ENCODE assay signal across 24 cellular contexts in the genomic region with DNA sequence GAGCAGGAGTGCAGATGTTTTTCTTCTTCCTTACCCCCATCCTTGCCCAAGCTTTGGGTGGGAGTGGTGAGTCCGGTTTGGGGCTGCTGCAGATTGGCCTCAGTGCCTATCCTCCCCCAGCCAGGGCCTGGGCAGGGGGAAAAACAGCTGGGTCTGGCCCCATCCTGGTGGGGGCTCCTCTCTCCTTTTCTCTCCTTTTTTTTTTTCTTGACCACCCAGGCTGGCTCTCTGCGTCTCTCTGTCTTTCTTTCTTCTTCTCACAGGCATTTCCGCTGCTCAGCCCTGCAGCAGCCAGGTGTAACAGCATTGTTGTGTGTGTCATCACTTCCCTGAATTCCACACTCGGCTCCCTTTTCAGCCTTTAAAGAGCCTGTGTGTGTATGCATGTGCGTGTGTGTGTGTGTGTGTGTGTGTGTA. TPM values are rescaled to one million over a fixed set of nuclear protein-coding genes. Genes with fewer than 3 reads are reported as not detected.
DNase-seq lines count a peak whose midpoint lies in the region; ATAC-seq and TF ChIP-seq lines count a peak whose summit lies in the region.
"Had no signal": no experiment of that assay in that cellular context is flagged by ENCODE, and none has a peak within 500 bp of the region (broad histone marks: within the 10 kb centered on the region; RNA-seq: fewer than 3 reads in every experiment).

No MANE protein-coding gene starts in this region.

- H3K18ac ChIP-seq in mesenchymal stem cell (ENCODE audit: low read depth in 1 of 2, low read length in 2 of 2): no peak overlapping the region

- H4K8ac ChIP-seq in mesenchymal stem cell (ENCODE audit: low read length): no peak overlapping the region

- no peaks in the 10 kb centered on the region for H3K9me3 ChIP-seq in mesenchymal stem cell (ENCODE audit: control insufficient read depth, low read length)
- H3K9me3 ChIP-seq: body of pancreas, esophagus squamous epithelium, heart right ventricle, stomach, uterus had no signal

- H2AFZ ChIP-seq in GM23338 (no peak overlapping the region), mesenchymal stem cell (ENCODE audit: low read depth, low read length) (no peak overlapping the region)

- peaks cover 21% of the 10 kb centered on the region for H3F3A ChIP-seq in GM23338 (replicated peaks; ENCODE audit: low read depth)

- TF ChIP-seq CTCF in GM23338 (conservative IDR thresholded peaks at IDR 0.05; ENCODE audit: low read depth in 2 of 2) (no peak), epithelial cell of esophagus (IDR thresholded peaks at IDR 0.05; ENCODE audit: insufficient read depth, low read depth, low read length, missing control alignments) (no peak)

- H2BK15ac ChIP-seq in mesenchymal stem cell (ENCODE audit: low read depth, poor library complexity, severe bottlenecking): no peak overlapping the region

- no peak overlapping the region for H2BK120ac ChIP-seq in mesenchymal stem cell (ENCODE audit: low read depth, low read length)

- peak overlapping the region; percentile 85 for H3K27ac ChIP-seq in GM23338 (ENCODE audit: low read depth)
- H3K27ac ChIP-seq in mesenchymal stem cell (ENCODE audit: low read length, poor library complexity, severe bottlenecking): no peak overlapping the region
- H3K27ac ChIP-seq: body of pancreas, esophagus squamous epithelium, heart right ventricle, stomach, uterus had no signal

- peaks cover 41% of the 10 kb centered on the region for H3K4me1 Mint-ChIP-seq in GM23338

- no peak overlapping the region for H4K91ac ChIP-seq in mesenchymal stem cell (ENCODE audit: low read length)

- H3K4ac ChIP-seq in mesenchymal stem cell (ENCODE audit: low read depth in 1 of 2, low read length in 2 of 2): no peak overlapping the region

- DNase-seq in ACHN: peak; percentile 23
- DNase-seq in GM23338 (ENCODE audit: low spot score): peak; percentile 94
- DNase-seq in epithelial cell of esophagus (ENCODE audit: low read depth): peak; percentile 55
- no peak for DNase-seq in mesenchymal stem cell
- no peak for DNase-seq in retina
- no peak for DNase-seq in DMS79 treated with DMSO at 0.1 percent for 48 hours (lab: John Stamatoyannopoulos, UW)
- DNase-seq in RPMI8226: no peak
- DNase-seq: activated naive CD4-positive, alpha-beta T cell treated with anti-CD3 and anti-CD28 coated beads, Interleukin-2, amount 10 ng/mL, durations not matched to agents 7 days and 5 days; body of pancreas; dermis blood vessel endothelial cell; esophagus squamous epithelium; GDM1; HCEC 1CT; heart right ventricle; left ventricle myocardium superior; NCI-H1436 treated with DMSO at 0.1 percent for 48 hours; NCI-H2227 treated with DMSO at 0.1 percent for 48 hours; SHP77; stomach; uterus had no signal

- no peaks in the 10 kb centered on the region for H3K79me2 ChIP-seq in GM23338 (replicated peaks; ENCODE audit: insufficient read depth)

- peaks cover 86% of the 10 kb centered on the region for H3K27me3 Mint-ChIP-seq in GM23338 (ENCODE audit: insufficient read depth, low read depth, poor library complexity)

- peaks cover 9% of the 10 kb centered on the region for H3K9me3 Mint-ChIP-seq in GM23338
- H3K9me3 Mint-ChIP-seq: activated naive CD4-positive, alpha-beta T cell treated with anti-CD3 and anti-CD28 coated beads, Interleukin-2, amount 10 ng/mL, durations not matched to agents 7 days and 5 days had no signal

- no peak overlapping the region; the same call in 1 of the 2 replicates for H3K27ac Mint-ChIP-seq in GM23338
- H3K27ac Mint-ChIP-seq: activated naive CD4-positive, alpha-beta T cell treated with anti-CD3 and anti-CD28 coated beads, Interleukin-2, amount 10 ng/mL, durations not matched to agents 7 days and 5 days had no signal

- H4K20me1 ChIP-seq in GM23338 (replicated peaks; ENCODE audit: insufficient read depth): no peaks in the 10 kb centered on the region

- WGBS in mesenchymal stem cell: 26% methylated on average over 5 of the region's 5 CpGs

- H3K9ac ChIP-seq in mesenchymal stem cell (ENCODE audit: low read length): no peak overlapping the region

- no peak overlapping the region for H2BK5ac ChIP-seq in mesenchymal stem cell (ENCODE audit: low read depth, low read length, poor library complexity, severe bottlenecking)

- H2BK12ac ChIP-seq in mesenchymal stem cell (ENCODE audit: low read length in 2 of 2): no peak overlapping the region

- no peak overlapping the region for H3K23ac ChIP-seq in mesenchymal stem cell (ENCODE audit: low read length in 2 of 2)

- H3K36me3 ChIP-seq in GM23338 (ENCODE audit: insufficient read depth): no peaks in the 10 kb centered on the region
- peaks cover 0 to 3% of the 10 kb centered on the region in 2 experiments for H3K36me3 ChIP-seq in mesenchymal stem cell (ENCODE audit: control insufficient read depth in 1 of 2, insufficient read depth in 2 of 2, low read depth in 1 of 2, low read length in 2 of 2)
- H3K36me3 ChIP-seq: esophagus squamous epithelium, heart right ventricle, stomach, uterus had no signal

- H3K27me3 ChIP-seq in GM23338 (ENCODE audit: insufficient read depth) (peaks cover 89% of the 10 kb centered on the region), mesenchymal stem cell (ENCODE audit: control insufficient read depth in 1 of 2, insufficient read depth in 1 of 2, low read length in 2 of 2) (peaks cover 78 to 89% of the 10 kb centered on the region in 2 experiments)

- H2AK5ac ChIP-seq in mesenchymal stem cell (ENCODE audit: low read length, severe bottlenecking): no peak overlapping the region

- in situ Hi-C loops in ACHN (cut with HindIII; ENCODE audit: low pct_ligation_motif_present, low pct_unique_long_range_greater_than_20kb, low sequenced_read_pairs): no loop called here

- H3K4me2 ChIP-seq in GM23338 (peak overlapping the region; percentile 87), mesenchymal stem cell (ENCODE audit: low read length, poor library complexity, severe bottlenecking) (peak overlapping the region; percentile 88)

- H3K4me3 Mint-ChIP-seq in GM23338: peak overlapping the region; percentile 71
- H3K4me3 Mint-ChIP-seq: activated naive CD4-positive, alpha-beta T cell treated with anti-CD3 and anti-CD28 coated beads, Interleukin-2, amount 10 ng/mL, durations not matched to agents 7 days and 5 days had no signal

- peak overlapping the region; percentile 73 for H3K4me3 ChIP-seq in GM23338
- no peak overlapping the region for H3K4me3 ChIP-seq in epithelial cell of esophagus (ENCODE audit: low read length)
- no peak overlapping the region for H3K4me3 ChIP-seq in mesenchymal stem cell (ENCODE audit: insufficient read depth in 1 of 2, low read depth in 1 of 2, low read length in 2 of 2)
- H3K4me3 ChIP-seq: body of pancreas had no signal

- H3K4me1 ChIP-seq in GM23338 (ENCODE audit: insufficient read depth) (peaks cover 29% of the 10 kb centered on the region), mesenchymal stem cell (ENCODE audit: control insufficient read depth, insufficient read depth, low read depth, low read length) (peaks cover 46% of the 10 kb centered on the region)

- no peaks in the 10 kb centered on the region for H3K9me2 ChIP-seq in GM23338 (ENCODE audit: insufficient read depth)

- H3K14ac ChIP-seq in mesenchymal stem cell (ENCODE audit: low read length in 2 of 2): no peak overlapping the region

- no peaks in the 10 kb centered on the region for H3K79me1 ChIP-seq in mesenchymal stem cell (replicated peaks; ENCODE audit: low read length, poor library complexity, severe bottlenecking)

- ATAC-seq in GM23338: peak; percentile 3; the same call in 2 of the 3 replicates
- ATAC-seq in GM21619 (IDR thresholded peaks at IDR 0.05; ENCODE audit: unreplicated experiment): no peak
- ATAC-seq: activated CD4-positive, CD25-positive, alpha-beta regulatory T cell treated with anti-CD3 and anti-CD28 coated beads, Interleukin-2, amount 50 U/mL, for 24 hours; body of pancreas had no signal

- peaks cover 17% of the 10 kb centered on the region for H3K36me3 Mint-ChIP-seq in GM23338 (ENCODE audit: low read depth)

TF ChIP-seq in GM23338, 12 proteins besides CTCF, POLR2A, EP300 and RAD21 (continues in another document):
- TF ChIP-seq NANOG (IDR thresholded peaks at IDR 0.05; ENCODE audit: borderline replicate concordance) (peak; percentile 70; the same call in 1 of the 2 replicates), ZNF331 (CRISPR knock-in tag; IDR thresholded peaks at IDR 0.05; ENCODE audit: low read depth) (no peak), STAT1 (IDR thresholded peaks at IDR 0.05; ENCODE audit: unreplicated experiment) (no peak), ZNF114 (CRISPR knock-in tag; IDR thresholded peaks at IDR 0.05) (no peak)
- TF ChIP-seq, protein P1, sequence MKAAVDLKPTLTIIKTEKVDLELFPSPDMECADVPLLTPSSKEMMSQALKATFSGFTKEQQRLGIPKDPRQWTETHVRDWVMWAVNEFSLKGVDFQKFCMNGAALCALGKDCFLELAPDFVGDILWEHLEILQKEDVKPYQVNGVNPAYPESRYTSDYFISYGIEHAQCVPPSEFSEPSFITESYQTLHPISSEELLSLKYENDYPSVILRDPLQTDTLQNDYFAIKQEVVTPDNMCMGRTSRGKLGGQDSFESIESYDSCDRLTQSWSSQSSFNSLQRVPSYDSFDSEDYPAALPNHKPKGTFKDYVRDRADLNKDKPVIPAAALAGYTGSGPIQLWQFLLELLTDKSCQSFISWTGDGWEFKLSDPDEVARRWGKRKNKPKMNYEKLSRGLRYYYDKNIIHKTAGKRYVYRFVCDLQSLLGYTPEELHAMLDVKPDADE (IDR thresholded peaks at IDR 0.05): peak; percentile 86

RNA-seq across cellular contexts. Expression of a gene that starts 2.0 kb away (rescaled TPM):
- total RNA-seq in GM23338 (2014; rRNA removed; shearing (Covaris generic)): 10.0 and 15.6 TPM in 2 replicates
- 9.3 and 11.2 TPM in 2 replicates for polyA plus RNA-seq in GM23338 (2016; fragmentation: Nextera tagmentation; extraction: Ambion mirVana)
- polyA plus RNA-seq in mesenchymal stem cell (2013, experiment 1 of 2): not detected
- 0.04 TPM for polyA plus RNA-seq in mesenchymal stem cell (2013, experiment 2 of 2)
- total RNA-seq: left ventricle myocardium superior; pulmonary artery endothelial cell; stomach; T-helper 2 cell treated with Interferon-gamma antibody and Interleukin-4, amounts not matched to agents 100 ng/mL and 5 ng/mL, for 36 hours had no signal

RNA-seq across cellular contexts. Expression of a gene that starts 2.1 kb away (rescaled TPM):
- 2.3 and 3.5 TPM in 2 replicates for total RNA-seq in GM23338 (2014; rRNA removed; shearing (Covaris generic))
- 0.89 and 1.2 TPM in 2 replicates for polyA plus RNA-seq in GM23338 (2016; fragmentation: Nextera tagmentation; extraction: Ambion mirVana)
- polyA plus RNA-seq in mesenchymal stem cell (2013, experiment 1 of 2): 0.07 TPM
- not detected for polyA plus RNA-seq in mesenchymal stem cell (2013, experiment 2 of 2)
- total RNA-seq: dermis blood vessel endothelial cell; left ventricle myocardium superior; stomach; T-helper 2 cell treated with Interferon-gamma antibody and Interleukin-4, amounts not matched to agents 100 ng/mL and 5 ng/mL, for 36 hours had no signal
- polyA plus RNA-seq: heart right ventricle, stomach had no signal

RNA-seq across cellular contexts. Expression of a gene that starts 57.1 kb away (rescaled TPM):
- not detected in 2 replicates for total RNA-seq in GM23338 (2014; rRNA removed; shearing (Covaris generic))
- polyA plus RNA-seq in GM23338 (2016; fragmentation: Nextera tagmentation; extraction: Ambion mirVana): not detected in 2 replicates
- not detected for polyA plus RNA-seq in mesenchymal stem cell (2013, experiment 1 of 2)
- polyA plus RNA-seq in mesenchymal stem cell (2013, experiment 2 of 2): not detected
- total RNA-seq: body of pancreas; dermis blood vessel endothelial cell; esophagus squamous epithelium; heart right ventricle; left ventricle myocardium superior; pulmonary artery endothelial cell; stomach; T-helper 2 cell treated with Interferon-gamma antibody and Interleukin-4, amounts not matched to agents 100 ng/mL and 5 ng/mL, for 36 hours; uterus had no signal
- polyA plus RNA-seq: heart right ventricle, stomach had no signal

Comparison
In these comparisons a context has a peak if more than half of its experiments do, and no peak if none do; other contexts are left out.
1. DNase-seq: peak in ACHN (single experiment), GM23338 (single experiment) and epithelial cell of esophagus (single experiment); none in mesenchymal stem cell (single experiment), retina (single experiment), DMS79 treated with DMSO at 0.1 percent for 48 hours (single experiment) and RPMI8226 (single experiment).